ENCODE assay signal across 30 cellular contexts in genomic region chr4:3409571-3410091, GRCh38. TPM values are rescaled to one million over a fixed set of nuclear protein-coding genes. Genes with fewer than 3 reads are reported as not detected.
DNase-seq lines count a peak whose midpoint lies in the region; ATAC-seq and TF ChIP-seq lines count a peak whose summit lies in the region.
"Had no signal": no experiment of that assay in that cellular context is flagged by ENCODE, and none has a peak within 500 bp of the region (broad histone marks: within the 10 kb centered on the region; RNA-seq: fewer than 3 reads in every experiment).

No MANE protein-coding gene starts in this region.

- no peak overlapping the region for H3K4me3 ChIP-seq in right atrium auricular region
- H3K4me3 ChIP-seq in neural progenitor cell: no peak overlapping the region
- no peak overlapping the region for H3K4me3 ChIP-seq in upper lobe of right lung
- H3K4me3 ChIP-seq: A549, GM23338, SJCRH30 had no signal

- H3K27me3 Mint-ChIP-seq in glutamatergic neuron (ENCODE audit: unreplicated experiment): peaks cover 4% of the 10 kb centered on the region
- H3K27me3 Mint-ChIP-seq in neural progenitor cell (ENCODE audit: insufficient read depth, low read depth): peaks cover 2% of the 10 kb centered on the region
- H3K27me3 Mint-ChIP-seq: activated CD4-positive, alpha-beta T cell treated with anti-CD3 and anti-CD28 coated beads for 36 hours; activated naive CD4-positive, alpha-beta T cell treated with anti-CD3 and anti-CD28 coated beads, Interleukin-2, amount 50 U/mL, for 24 hours; B cell; type B pancreatic cell had no signal

- ATAC-seq in Right ventricle myocardium inferior (no peak), upper lobe of right lung (no peak), SK-N-SH treated with all-trans-retinoic acid at 6 μM for 48 hours (no peak)
- ATAC-seq: A549; activated CD4-positive, alpha-beta T cell treated with anti-CD3 and anti-CD28 coated beads for 36 hours; activated T-cell treated with anti-CD3 and anti-CD28 coated beads, Interleukin-2, amount 50 U/mL, for 4 hours; GM23338 had no signal

- DNase-seq in Right ventricle myocardium inferior (ENCODE audit: missing footprints): peak; percentile 50
- no peak for DNase-seq in right atrium auricular region (ENCODE audit: low spot score)
- DNase-seq in glutamatergic neuron: peak; percentile 17
- DNase-seq in neural progenitor cell (ENCODE audit: low spot score): no peak
- peak; percentile 47 for DNase-seq in upper lobe of right lung
- no peak for DNase-seq in dermis blood vessel endothelial cell
- no peak for DNase-seq in COR-L47 (lab: John Stamatoyannopoulos, UW)
- DNase-seq: activated CD4-positive, alpha-beta T cell treated with anti-CD3 and anti-CD28 coated beads for 36 hours; activated T-cell treated with anti-CD3 and anti-CD28 coated beads, Interleukin-2, amount 50 U/mL, for 4 hours; central memory CD4-positive, alpha-beta T cell; DMS79; GF-D8; mesenchymal stem cell; NCI-H1105 treated with DMSO at 0.1 percent for 48 hours; NCI-H2029; NCI-H446; SJCRH30; T-helper 1 cell had no signal

- intact Hi-C loops in Right ventricle myocardium inferior (cut with DNase I): no loop called here
- intact Hi-C loops in upper lobe of right lung (cut with DNase I): no loop called here

- no peak overlapping the region for H3K9ac ChIP-seq in neural progenitor cell

- peaks cover 27% of the 10 kb centered on the region for H4K20me1 ChIP-seq in neural progenitor cell (ENCODE audit: low read depth)

- no peak overlapping the region for H3K4me2 ChIP-seq in neural progenitor cell
- H3K4me2 ChIP-seq: A549, GM23338 had no signal

- no peaks in the 10 kb centered on the region for H3K9me3 ChIP-seq in right atrium auricular region
- no peaks in the 10 kb centered on the region for H3K9me3 ChIP-seq in neural progenitor cell (ENCODE audit: low read depth)
- no peaks in the 10 kb centered on the region for H3K9me3 ChIP-seq in upper lobe of right lung
- H3K9me3 ChIP-seq: SJCRH30 had no signal

- H3K79me2 ChIP-seq in neural progenitor cell (ENCODE audit: low read depth): no peaks in the 10 kb centered on the region

- peaks cover 3% of the 10 kb centered on the region for H3K36me3 Mint-ChIP-seq in glutamatergic neuron (ENCODE audit: unreplicated experiment)
- peaks cover 11% of the 10 kb centered on the region for H3K36me3 Mint-ChIP-seq in neural progenitor cell
- H3K36me3 Mint-ChIP-seq: activated naive CD4-positive, alpha-beta T cell treated with anti-CD3 and anti-CD28 coated beads, Interleukin-2, amount 50 U/mL, for 24 hours had no signal

- H3K36me3 ChIP-seq in right atrium auricular region (no peaks in the 10 kb centered on the region), neural progenitor cell (no peaks in the 10 kb centered on the region), upper lobe of right lung (no peaks in the 10 kb centered on the region)
- H3K36me3 ChIP-seq: SJCRH30 had no signal

- H3K4me1 ChIP-seq in right atrium auricular region (no peaks in the 10 kb centered on the region), neural progenitor cell (peaks cover 30% of the 10 kb centered on the region), upper lobe of right lung (peaks cover 4% of the 10 kb centered on the region)
- H3K4me1 ChIP-seq: A549 had no signal

- TF ChIP-seq CTCF in right atrium auricular region (IDR thresholded peaks at IDR 0.05) (no peak), glutamatergic neuron (IDR thresholded peaks at IDR 0.05; ENCODE audit: partially characterized antibody, unreplicated experiment) (no peak), neural progenitor cell (IDR thresholded peaks at IDR 0.05) (no peak), upper lobe of right lung (IDR thresholded peaks at IDR 0.05) (no peak)

- H3K9me3 Mint-ChIP-seq in glutamatergic neuron (ENCODE audit: unreplicated experiment) (peaks cover 11% of the 10 kb centered on the region), neural progenitor cell (peaks cover 5% of the 10 kb centered on the region)
- H3K9me3 Mint-ChIP-seq: activated naive CD4-positive, alpha-beta T cell treated with anti-CD3 and anti-CD28 coated beads, Interleukin-2, amount 50 U/mL, for 24 hours; activated T-cell treated with anti-CD3 and anti-CD28 coated beads, Interleukin-2, amount 50 U/mL, for 4 hours; type B pancreatic cell had no signal

- H3K27me3 ChIP-seq in right atrium auricular region (no peaks in the 10 kb centered on the region), neural progenitor cell (no peaks in the 10 kb centered on the region), upper lobe of right lung (no peaks in the 10 kb centered on the region)
- H3K27me3 ChIP-seq: SJCRH30 had no signal

- H3K27ac ChIP-seq in right atrium auricular region (no peak overlapping the region), neural progenitor cell (no peak overlapping the region), upper lobe of right lung (no peak overlapping the region)
- H3K27ac ChIP-seq: A549, SJCRH30 had no signal

- H3K4me3 Mint-ChIP-seq in glutamatergic neuron (ENCODE audit: unreplicated experiment) (no peak overlapping the region), neural progenitor cell (no peak overlapping the region)
- H3K4me3 Mint-ChIP-seq: activated CD4-positive, alpha-beta T cell treated with anti-CD3 and anti-CD28 coated beads for 36 hours; activated naive CD4-positive, alpha-beta T cell treated with anti-CD3 and anti-CD28 coated beads, Interleukin-2, amount 50 U/mL, for 24 hours; activated T-cell treated with anti-CD3 and anti-CD28 coated beads, Interleukin-2, amount 50 U/mL, for 4 hours; B cell; GM23338; type B pancreatic cell had no signal

- no peaks in the 10 kb centered on the region for H3F3A ChIP-seq in neural progenitor cell (ENCODE audit: low read depth)

- H3K27ac Mint-ChIP-seq in glutamatergic neuron (ENCODE audit: unreplicated experiment): peak overlapping the region; percentile 83
- H3K27ac Mint-ChIP-seq in neural progenitor cell: peak overlapping the region; percentile 76
- H3K27ac Mint-ChIP-seq: activated CD4-positive, alpha-beta T cell treated with anti-CD3 and anti-CD28 coated beads for 36 hours; activated naive CD4-positive, alpha-beta T cell treated with anti-CD3 and anti-CD28 coated beads, Interleukin-2, amount 50 U/mL, for 24 hours; B cell; GM23338; type B pancreatic cell had no signal

- no peak overlapping the region for H2AFZ ChIP-seq in neural progenitor cell (replicated peaks)
- H2AFZ ChIP-seq: GM23338 had no signal

- H3K4me1 Mint-ChIP-seq in glutamatergic neuron (ENCODE audit: low read depth, unreplicated experiment) (peaks cover 39% of the 10 kb centered on the region), neural progenitor cell (peaks cover 63% of the 10 kb centered on the region)
- H3K4me1 Mint-ChIP-seq: activated CD4-positive, alpha-beta T cell treated with anti-CD3 and anti-CD28 coated beads for 36 hours; activated naive CD4-positive, alpha-beta T cell treated with anti-CD3 and anti-CD28 coated beads, Interleukin-2, amount 50 U/mL, for 24 hours had no signal

TF ChIP-seq in SK-N-SH treated with all-trans-retinoic acid at 6 μM for 48 hours, 23 proteins besides CTCF, POLR2A, EP300 and RAD21:
- TF ChIP-seq ZFP3 (CRISPR knock-in tag; IDR thresholded peaks at IDR 0.05) (no peak), TCF4 (CRISPR knock-in tag; IDR thresholded peaks at IDR 0.05; ENCODE audit: borderline replicate concordance) (no peak), ESRRG (CRISPR knock-in tag; IDR thresholded peaks at IDR 0.05) (no peak), ZC3H10 (CRISPR knock-in tag; IDR thresholded peaks at IDR 0.05) (no peak), GLIS3 (CRISPR knock-in tag; IDR thresholded peaks at IDR 0.05) (no peak), OSR1 (CRISPR knock-in tag; IDR thresholded peaks at IDR 0.05) (no peak)
TF ChIP-seq in SK-N-SH treated with all-trans-retinoic acid at 6 μM for 48 hours: peak in this region for 0.

RNA-seq across cellular contexts. Expression of gene HGFAC, which starts 32.1 kb away (rescaled TPM):
- total RNA-seq in Right ventricle myocardium inferior: 1.5 TPM
- total RNA-seq in right atrium auricular region: not detected
- 9.4 TPM for total RNA-seq in glutamatergic neuron (ENCODE audit: unreplicated experiment)
- total RNA-seq in neural progenitor cell (ENCODE audit: low replicate concordance): not detected in 2 replicates
- total RNA-seq in upper lobe of right lung: 1.2 TPM
- total RNA-seq in dermis blood vessel endothelial cell: 0.28 and 0.51 TPM in 2 replicates
- total RNA-seq: activated CD4-positive, alpha-beta T cell treated with anti-CD3 and anti-CD28 coated beads for 36 hours; activated CD8-positive, alpha-beta memory T cell treated with anti-CD3 and anti-CD28 coated beads for 36 hours; B cell; kidney epithelial cell; M059J had no signal

RNA-seq across cellular contexts. Expression of gene DOK7, which starts 53.5 kb away (rescaled TPM):
- total RNA-seq in Right ventricle myocardium inferior (35.5 TPM), right atrium auricular region (10 to 100 TPM; 31.0 to 68.9 TPM), glutamatergic neuron (ENCODE audit: unreplicated experiment) (5.1 TPM), neural progenitor cell (ENCODE audit: low replicate concordance) (0.22 TPM in 1 of 2 replicates, not detected in the other), upper lobe of right lung (3.6 TPM), dermis blood vessel endothelial cell (0.17 TPM in 1 of 2 replicates, not detected in the other)
- total RNA-seq: activated CD4-positive, alpha-beta T cell treated with anti-CD3 and anti-CD28 coated beads for 36 hours; activated CD8-positive, alpha-beta memory T cell treated with anti-CD3 and anti-CD28 coated beads for 36 hours; activated T-cell treated with anti-CD3 and anti-CD28 coated beads, Interleukin-2, amount 50 U/mL, for 4 hours; dermis microvascular lymphatic vessel endothelial cell; endothelial cell of umbilical vein; glomerular endothelial cell had no signal

Comparison
In these comparisons a context has a peak if more than half of its experiments do, and no peak if none do; other contexts are left out.
1. DNase-seq: peak in Right ventricle myocardium inferior (single experiment), glutamatergic neuron (single experiment) and upper lobe of right lung (single experiment); none in right atrium auricular region (single experiment), neural progenitor cell (single experiment), dermis blood vessel endothelial cell (single experiment) and COR-L47 (single experiment).